Comparison of ENCODE assay signal across 10 cellular contexts in genomic region chr2:231924889-231925275, GRCh38. TPM values are rescaled to one million over a fixed set of nuclear protein-coding genes. Genes with fewer than 3 reads are reported as not detected.
DNase-seq lines count a peak whose midpoint lies in the region; ATAC-seq, FAIRE-seq and TF ChIP-seq lines count a peak whose summit lies in the region.
"Had no signal": no experiment of that assay in that cellular context is flagged by ENCODE, and none has a peak within 500 bp of the region (broad histone marks: within the 10 kb centered on the region; RNA-seq: fewer than 3 reads in every experiment).

No MANE protein-coding gene starts in this region.

- no peak for TF ChIP-seq EP300 in K562 (IDR thresholded peaks at IDR 0.05; ENCODE audit: low read length)

- H3K9me1 ChIP-seq in K562 (ENCODE audit: control insufficient read depth, insufficient read depth, low read length), result no peaks in the 10 kb centered on the region

- H3K27me3 ChIP-seq in A673 (replicated peaks; ENCODE audit: insufficient read depth, low read depth, low read length, poor library complexity), result peaks cover 41% of the 10 kb centered on the region
- H3K27me3 ChIP-seq in HCT116 (ENCODE audit: insufficient read depth, low read length), result no peaks in the 10 kb centered on the region
- peaks cover 30 to 63% of the 10 kb centered on the region in 2 experiments for H3K27me3 ChIP-seq in K562 (ENCODE audit: control insufficient read depth in 2 of 2, insufficient read depth in 2 of 2, low read length in 2 of 2)
- peaks cover 30% of the 10 kb centered on the region for H3K27me3 ChIP-seq in muscle layer of duodenum (ENCODE audit: low read depth, low read length)

- H3K36me3 ChIP-seq in A673 (ENCODE audit: insufficient read depth, low read length, poor library complexity, severe bottlenecking) (no peaks in the 10 kb centered on the region), HCT116 (ENCODE audit: control insufficient read depth in 1 of 2, insufficient read depth in 2 of 2, low read length in 2 of 2) (no peaks in the 10 kb centered on the region), K562 (ENCODE audit: control insufficient read depth, insufficient read depth, low read length) (no peaks in the 10 kb centered on the region), muscle layer of duodenum (ENCODE audit: control insufficient read depth in 1 of 2, insufficient read depth in 2 of 2, low read length in 2 of 2) (no peaks in the 10 kb centered on the region)

- in situ Hi-C loops in K562 (cut with MboI), result no loop called here

- H3K9ac ChIP-seq in HCT116 (ENCODE audit: low read length) (peak overlapping the region; percentile 45), K562 (ENCODE audit: insufficient read depth in 1 of 2, low read depth in 2 of 2, low read length in 2 of 2) (no peak overlapping the region)

- H2AFZ ChIP-seq in HCT116 (ENCODE audit: low read depth, low read length, poor library complexity, severe bottlenecking) (peak overlapping the region; percentile 88), K562 (ENCODE audit: low read depth, low read length) (no peak overlapping the region)

- H3K4me3 ChIP-seq in A673 (ENCODE audit: low read depth, low read length, poor library complexity, severe bottlenecking), result peak overlapping the region; percentile 46
- peak overlapping the region; percentile 35 to 52 for H3K4me3 ChIP-seq in HCT116 (replicated peaks in 1 of 2; ENCODE audit: low read depth in 1 of 2, low read length in 2 of 2)
- H3K4me3 ChIP-seq in K562, result no peak overlapping the region
- peak overlapping the region; percentile 46 to 77 for H3K4me3 ChIP-seq in muscle layer of duodenum (ENCODE audit: low read depth in 1 of 2, low read length in 2 of 2)

- POLR2A ChIA-PET in A673 (lab: Charles Lee; ENCODE audit: low non-redundant PET), result no interaction called here
- POLR2A ChIA-PET in HCT116 (lab: Charles Lee), result interaction anchor here (0.7 kb wide), 1 partner anchor 24 kb away, joined by 3 read pairs; no protein-coding TSS in a partner anchor
- POLR2A ChIA-PET in K562 (lab: Yijun Ruan, JAX), result interaction anchor here (0.6 to 0.9 kb wide), 2 partner anchors 517 to 615 kb away, joined by 3 to 4 read pairs; no protein-coding TSS in a partner anchor

- ATAC-seq in HCT116 (peak; percentile 39), K562 (no peak; the same call in 2 of the 3 replicates), GM18867 (IDR thresholded peaks at IDR 0.05; ENCODE audit: unreplicated experiment) (no peak)

- no peak overlapping the region for H3K27ac ChIP-seq in A673 (ENCODE audit: low read depth, low read length, poor library complexity, severe bottlenecking)
- H3K27ac ChIP-seq in HCT116 (ENCODE audit: low read depth, low read length), result no peak overlapping the region
- no peak overlapping the region for H3K27ac ChIP-seq in K562 (ENCODE audit: extremely low read depth, low read depth, low read length)
- no peak overlapping the region for H3K27ac ChIP-seq in muscle layer of duodenum (ENCODE audit: low read length)

- TF ChIP-seq CTCF in A673 (conservative IDR thresholded peaks at IDR 0.05; ENCODE audit: low read depth, low read length), result no peak
- TF ChIP-seq CTCF in HCT116 (IDR thresholded peaks at IDR 0.05 in 2 of 3, conservative IDR thresholded peaks at IDR 0.05 in 1 of 3; ENCODE audit: borderline replicate concordance in 1 of 3, insufficient read depth in 1 of 3, low read depth in 2 of 3, low read length in 2 of 3), result no peak
- TF ChIP-seq CTCF in K562 (IDR thresholded peaks at IDR 0.05 in 2 of 3, conservative IDR thresholded peaks at IDR 0.05 in 1 of 3; ENCODE audit: insufficient read depth in 2 of 3, low read depth in 1 of 3, low read length in 3 of 3), result no peak

- no peaks in the 10 kb centered on the region for H3K79me2 ChIP-seq in HCT116 (ENCODE audit: insufficient read depth, low read length)
- no peaks in the 10 kb centered on the region for H3K79me2 ChIP-seq in K562 (ENCODE audit: control insufficient read depth, insufficient read depth, low read length)

- no peak for FAIRE-seq in K562 (lab: Jason Lieb, UNC)

- H3K9me3 ChIP-seq in A673 (ENCODE audit: low read depth, low read length, poor library complexity, severe bottlenecking) (no peaks in the 10 kb centered on the region), HCT116 (ENCODE audit: control insufficient read depth in 1 of 2, insufficient read depth in 1 of 2, low read depth in 1 of 2, low read length in 2 of 2) (no peaks in the 10 kb centered on the region), K562 (replicated peaks; ENCODE audit: control insufficient read depth, insufficient read depth, low read depth, low read length) (no peaks in the 10 kb centered on the region), muscle layer of duodenum (ENCODE audit: control insufficient read depth in 1 of 2, low read length in 2 of 2) (no peaks in the 10 kb centered on the region)

- DNase-seq in A673 (ENCODE audit: low spot score), result no peak
- no peak for DNase-seq in HCT116 (ENCODE audit: low read depth, low spot score)
- DNase-seq in K562 (ENCODE audit: extremely low read depth in 1 of 4, low spot score in 3 of 4), result peak in 1 of 4 experiments; percentile 23
- no peak for DNase-seq in ecto neural progenitor cell (ENCODE audit: low spot score)
- DNase-seq in HCEC 1CT, result no peak
- no peak for DNase-seq in activated CD4-positive, CD25-positive, alpha-beta regulatory T cell treated with anti-CD3 and anti-CD28 coated beads, Interleukin-2, amount 50 U/mL, for 72 hours

- WGBS in K562 (ENCODE audit: insufficient coverage, low coverage, missing lambda C conversion rate), result 0% methylated on average over 3 of the region's 8 CpGs

- BruUV-seq in A673 (replicated peaks; lab: Mats Ljungman, UMichigan), result no TSS peak
- no TSS peak for BruUV-seq in HCT116 (replicated peaks; lab: Mats Ljungman, UMichigan)
- BruUV-seq in K562 (replicated peaks; lab: Mats Ljungman, UMichigan), result no TSS peak

- intact Hi-C loops in A673 (cut with micrococcal nuclease; ENCODE audit: unreplicated experiment), result loop anchor here (1.0 to 10.0 kb wide), 4 partner anchors 217 to 400 kb away; no protein-coding TSS in a partner anchor
- intact Hi-C loops in HCT116 (cut with micrococcal nuclease), result loop anchor here (1.0 to 2.0 kb wide), 5 partner anchors 214 to 402 kb away; no protein-coding TSS in a partner anchor
- intact Hi-C loops in K562 (cut with micrococcal nuclease), result loop anchor here (1.0 to 5.0 kb wide), 3 partner anchors 19 to 402 kb away; no protein-coding TSS in a partner anchor

- RAD21 ChIA-PET in HCT116 (lab: Charles Lee; ENCODE audit: low non-redundant PET in 1 of 2, low total read pairs in 2 of 2, uncharacterized antibody in 2 of 2, unreplicated experiment in 2 of 2), result interaction anchor here (0.8 to 1.6 kb wide), 3 partner anchors 216 to 400 kb away, joined by 3 read pairs; no protein-coding TSS in a partner anchor

- H4K20me1 ChIP-seq in HCT116 (ENCODE audit: insufficient read depth) (no peaks in the 10 kb centered on the region), K562 (replicated peaks; ENCODE audit: control insufficient read depth, insufficient read depth, low read length) (no peaks in the 10 kb centered on the region; the same call in none of the 2 replicates)

- TF ChIP-seq RAD21 in HCT116 (IDR thresholded peaks at IDR 0.05; ENCODE audit: low read depth), result no peak
- no peak for TF ChIP-seq RAD21 in K562 (CRISPR knock-in tag; conservative IDR thresholded peaks at IDR 0.05 in 1 of 2, IDR thresholded peaks at IDR 0.05 in 1 of 2)

- CTCF ChIA-PET in A673 (lab: Charles Lee) (interaction anchor here (1.1 to 1.3 kb wide), 2 partner anchors 217 to 367 kb away, joined by 6 to 11 read pairs; no protein-coding TSS in a partner anchor), HCT116 (lab: Charles Lee) (interaction anchor here (0.6 to 2.4 kb wide), 16 partner anchors 10 to 439 kb away, joined by 3 to 22 read pairs (median 4); no protein-coding TSS in a partner anchor), K562 (lab: Yijun Ruan, JAX; ENCODE audit: low intra/inter-chr PET ratio) (interaction anchor here (0.7 to 2.8 kb wide), 4 partner anchors 215 to 362 kb away, joined by 3 to 30 read pairs (median 4); no protein-coding TSS in a partner anchor)

- H3K4me1 ChIP-seq in A673 (ENCODE audit: insufficient read depth, low read length, poor library complexity, severe bottlenecking), result peaks cover 14% of the 10 kb centered on the region
- H3K4me1 ChIP-seq in HCT116 (ENCODE audit: control insufficient read depth in 1 of 2, insufficient read depth in 2 of 2, low read length in 2 of 2), result peaks cover 8 to 18% of the 10 kb centered on the region in 2 experiments
- H3K4me1 ChIP-seq in K562 (replicated peaks in 1 of 2; ENCODE audit: control insufficient read depth in 2 of 2, insufficient read depth in 2 of 2, low read length in 2 of 2), result peaks cover 0 to 28% of the 10 kb centered on the region in 2 experiments; a peak in 3 of 5 replicates
- H3K4me1 ChIP-seq in muscle layer of duodenum (ENCODE audit: control insufficient read depth in 1 of 2, insufficient read depth in 2 of 2, low read length in 2 of 2), result peaks cover 0 to 30% of the 10 kb centered on the region in 2 donors

- H3K9me2 ChIP-seq in HCT116 (ENCODE audit: insufficient read depth), result no peaks in the 10 kb centered on the region

- no peak for TF ChIP-seq POLR2A in HCT116 (IDR thresholded peaks at IDR 0.05; ENCODE audit: borderline replicate concordance, extremely low read depth, insufficient read depth, insufficient read length)
- TF ChIP-seq POLR2A in K562 (conservative IDR thresholded peaks at IDR 0.05), result no peak

- peak overlapping the region; percentile 90 for H3K4me2 ChIP-seq in HCT116 (ENCODE audit: low read length)
- 0 out of 2 replicates have a peak overlapping the region, but pooled peaks have one; percentile 69 for H3K4me2 ChIP-seq in K562 (ENCODE audit: insufficient read depth, low read length)

RNA-seq across cellular contexts. Expression of gene NPPC, which starts 1.3 kb away (rescaled TPM):
- not detected in 2 replicates for total RNA-seq in A673 (2021)
- 0.52 TPM for total RNA-seq in HCT116 (2021; ENCODE audit: unreplicated experiment)
- 0.17 and 0.27 TPM in 2 replicates for polyA plus RNA-seq in HCT116 (2012)
- not detected in 2 replicates for total RNA-seq in K562 (2011; cell fraction: chromatin; rRNA removed; ENCODE audit: low replicate concordance)
- not detected in 2 replicates for total RNA-seq in K562 (2011; cell fraction: nucleolus; rRNA removed)
- not detected in 2 replicates for total RNA-seq in K562 (2011; cell fraction: nucleoplasm; rRNA removed)
- not detected in 2 replicates for total RNA-seq in K562 (2014; rRNA removed)
- total RNA-seq in K562 (2014; rRNA removed; fragmentation: Illumina TruSeq; extraction: Trizol), result not detected in 2 replicates
- not detected in 2 replicates for total RNA-seq in K562 (2015; rRNA removed; fragmentation: Illumina TruSeq; extraction: Trizol)
- total RNA-seq in K562 (2021), result not detected in 2 replicates
- not detected in 2 replicates for polyA plus RNA-seq in K562 (2011; rRNA removed)
- polyA plus RNA-seq in K562 (2011; cell fraction: cytosol; rRNA removed), result not detected in 2 replicates
- not detected in 2 replicates for polyA plus RNA-seq in K562 (2011; cell fraction: nucleus; rRNA removed)
- polyA plus RNA-seq in K562 (2012), result not detected in 2 replicates
- not detected in 2 replicates for polyA plus RNA-seq in K562 (2014; fragmentation: Illumina TruSeq; extraction: Trizol)
- polyA plus RNA-seq in K562 (2014; fragmentation: Nextera tagmentation; extraction: Ambion mirVana), result not detected
- polyA plus RNA-seq in K562 (2014; rRNA removed), result not detected in 2 replicates
- polyA minus RNA-seq in K562 (2011; rRNA and poly(A)+ RNA removed), result not detected in 2 replicates
- polyA minus RNA-seq in K562 (2011; cell fraction: cytosol; rRNA and poly(A)+ RNA removed), result not detected in 2 replicates
- not detected in 2 replicates for polyA minus RNA-seq in K562 (2011; cell fraction: nucleus; rRNA and poly(A)+ RNA removed)
- total RNA-seq: Daoy, mucosa of gallbladder had no signal

RNA-seq across cellular contexts. Expression of gene DIS3L2, which starts 36.6 kb away (rescaled TPM):
- 38.7 and 45.1 TPM in 2 replicates for total RNA-seq in A673 (2021)
- total RNA-seq in HCT116 (2021; ENCODE audit: unreplicated experiment), result 42.5 TPM
- 16.5 and 16.7 TPM in 2 replicates for polyA plus RNA-seq in HCT116 (2012)
- 50.9 and 73.3 TPM in 2 replicates for total RNA-seq in K562 (2011; cell fraction: chromatin; rRNA removed; ENCODE audit: low replicate concordance)
- total RNA-seq in K562 (2011; cell fraction: nucleolus; rRNA removed), result 20.0 and 25.8 TPM in 2 replicates
- total RNA-seq in K562 (2011; cell fraction: nucleoplasm; rRNA removed), result 27.0 and 28.9 TPM in 2 replicates
- 15.1 and 16.8 TPM in 2 replicates for total RNA-seq in K562 (2014; rRNA removed)
- 11.2 and 12.5 TPM in 2 replicates for total RNA-seq in K562 (2014; rRNA removed; fragmentation: Illumina TruSeq; extraction: Trizol)
- 10.8 and 11.6 TPM in 2 replicates for total RNA-seq in K562 (2015; rRNA removed; fragmentation: Illumina TruSeq; extraction: Trizol)
- 17.3 and 19.2 TPM in 2 replicates for total RNA-seq in K562 (2021)
- polyA plus RNA-seq in K562 (2011; rRNA removed), result 4.2 and 5.8 TPM in 2 replicates
- polyA plus RNA-seq in K562 (2011; cell fraction: cytosol; rRNA removed), result 6.0 and 10.4 TPM in 2 replicates
- polyA plus RNA-seq in K562 (2011; cell fraction: nucleus; rRNA removed), result 25.1 and 33.5 TPM in 2 replicates
- 12.2 and 13.6 TPM in 2 replicates for polyA plus RNA-seq in K562 (2012)
- polyA plus RNA-seq in K562 (2014; fragmentation: Illumina TruSeq; extraction: Trizol), result 11.8 and 13.4 TPM in 2 replicates
- 1 to 10 TPM; 1.5 to 1.9 TPM for polyA plus RNA-seq in K562 (2014; fragmentation: Nextera tagmentation; extraction: Ambion mirVana)
- polyA plus RNA-seq in K562 (2014; rRNA removed), result 10.4 and 11.0 TPM in 2 replicates
- 7.0 and 8.4 TPM in 2 replicates for polyA minus RNA-seq in K562 (2011; rRNA and poly(A)+ RNA removed)
- 5.3 and 5.9 TPM in 2 replicates for polyA minus RNA-seq in K562 (2011; cell fraction: cytosol; rRNA and poly(A)+ RNA removed)
- polyA minus RNA-seq in K562 (2011; cell fraction: nucleus; rRNA and poly(A)+ RNA removed), result 15.8 and 20.1 TPM in 2 replicates
